ENCODE assay signal across 8 cellular contexts in genomic region chr3:72144773-72145505, GRCh38.
DNase-seq lines count a peak whose midpoint lies in the region; ATAC-seq lines count a peak whose summit lies in the region.

No MANE protein-coding gene starts in this region.

- H3K27ac Mint-ChIP-seq in T-helper 17 cell = no peak overlapping the region

- H3K4me1 Mint-ChIP-seq in T-helper 17 cell = no peaks in the 10 kb centered on the region

- H2BK120ac ChIP-seq in neuronal stem cell (ENCODE audit: low read depth, low read length) = no peak overlapping the region

- no peak overlapping the region for H3K27ac ChIP-seq in neuronal stem cell (replicated peaks; ENCODE audit: low read length)

- no peak overlapping the region for H3K4me3 ChIP-seq in neuronal stem cell (ENCODE audit: low read length in 2 of 2)

- no peak overlapping the region for H2BK15ac ChIP-seq in neuronal stem cell (ENCODE audit: low read length)

- H3K4me2 ChIP-seq in neuronal stem cell (ENCODE audit: insufficient read depth, low read length, poor library complexity, severe bottlenecking) = no peak overlapping the region

- no peak overlapping the region for H2BK5ac ChIP-seq in neuronal stem cell (ENCODE audit: low read length)

- ATAC-seq in GM18517 (IDR thresholded peaks at IDR 0.05; ENCODE audit: unreplicated experiment) (peak; percentile 60), HG02759 (IDR thresholded peaks at IDR 0.05; ENCODE audit: unreplicated experiment) (peak; percentile 81), T-helper 17 cell (no peak), GM18873 (IDR thresholded peaks at IDR 0.05; ENCODE audit: low FRiP score, unreplicated experiment) (no peak), HG03520 (IDR thresholded peaks at IDR 0.05; ENCODE audit: unreplicated experiment) (no peak)

- no peak overlapping the region for H3K18ac ChIP-seq in neuronal stem cell (ENCODE audit: low read length)

- no peak overlapping the region for H3K4ac ChIP-seq in neuronal stem cell (ENCODE audit: low read length)

- no peak overlapping the region for H3K9ac ChIP-seq in neuronal stem cell (ENCODE audit: low read depth, low read length, poor library complexity)

- no peak overlapping the region for H2BK12ac ChIP-seq in neuronal stem cell (ENCODE audit: low read length)

- no peak overlapping the region for H4K91ac ChIP-seq in neuronal stem cell (ENCODE audit: low read depth, low read length, poor library complexity)

- WGBS in neuronal stem cell (ENCODE audit: extremely low coverage in 2 of 2, insufficient read length in 2 of 2, insufficient replicate concordance in 1 of 2), 2 donors = no CpG with 5 or more reads among the region's 10 CpGs

- no peak overlapping the region for H4K8ac ChIP-seq in neuronal stem cell (ENCODE audit: low read depth, low read length)

- H3K4me3 Mint-ChIP-seq in T-helper 17 cell = peak overlapping the region; percentile 37

- H3K27me3 ChIP-seq in neuronal stem cell (ENCODE audit: control insufficient read depth in 3 of 3, insufficient read depth in 3 of 3, low read depth in 1 of 3, low read length in 3 of 3) = no peaks in the 10 kb centered on the region

- no peak overlapping the region for H3K23ac ChIP-seq in neuronal stem cell (ENCODE audit: low read depth, low read length, poor library complexity)

- H3K36me3 ChIP-seq in neuronal stem cell (replicated peaks in 1 of 2; ENCODE audit: control insufficient read depth in 2 of 2, insufficient read depth in 2 of 2, low read length in 2 of 2) = no peaks in the 10 kb centered on the region

- no peaks in the 10 kb centered on the region for H3K79me1 ChIP-seq in neuronal stem cell (ENCODE audit: low read depth, low read length)

- peaks cover 3 to 5% of the 10 kb centered on the region in 2 donors for H3K4me1 ChIP-seq in neuronal stem cell (ENCODE audit: control insufficient read depth in 2 of 2, insufficient read depth in 1 of 2, low read depth in 1 of 2, low read length in 2 of 2)

- H2AK5ac ChIP-seq in neuronal stem cell (ENCODE audit: low read depth, low read length) = no peak overlapping the region

- DNase-seq in T-helper 17 cell (no peak), mucosa of gallbladder (ENCODE audit: low spot score) (peak; percentile 52), NCI-H1930 (lab: John Stamatoyannopoulos, UW) (no peak), neuronal stem cell (ENCODE audit: low spot score) (no peak)

- peaks cover 10% of the 10 kb centered on the region for H3K27me3 Mint-ChIP-seq in T-helper 17 cell

- no peak overlapping the region for H2AFZ ChIP-seq in neuronal stem cell (ENCODE audit: low read length)

- peaks cover 3% of the 10 kb centered on the region for H3K36me3 Mint-ChIP-seq in T-helper 17 cell (ENCODE audit: low read depth)

- H3K9me3 ChIP-seq in T-helper 17 cell (ENCODE audit: control insufficient read depth, low read length, poor library complexity, severe bottlenecking) = no peaks in the 10 kb centered on the region
- H3K9me3 ChIP-seq in neuronal stem cell (replicated peaks in 1 of 2; ENCODE audit: control insufficient read depth in 2 of 2, insufficient read depth in 1 of 2, low read depth in 1 of 2, low read length in 2 of 2) = no peaks in the 10 kb centered on the region

- no peak overlapping the region for H3K14ac ChIP-seq in neuronal stem cell (ENCODE audit: low read length)

Comparison
In these comparisons a context has a peak if more than half of its experiments do, and no peak if none do; other contexts are left out.
1. ATAC-seq: peak in GM18517 (single experiment) and HG02759 (single experiment); none in T-helper 17 cell (single experiment), GM18873 (single experiment) and HG03520 (single experiment).